In the genomic region with DNA sequence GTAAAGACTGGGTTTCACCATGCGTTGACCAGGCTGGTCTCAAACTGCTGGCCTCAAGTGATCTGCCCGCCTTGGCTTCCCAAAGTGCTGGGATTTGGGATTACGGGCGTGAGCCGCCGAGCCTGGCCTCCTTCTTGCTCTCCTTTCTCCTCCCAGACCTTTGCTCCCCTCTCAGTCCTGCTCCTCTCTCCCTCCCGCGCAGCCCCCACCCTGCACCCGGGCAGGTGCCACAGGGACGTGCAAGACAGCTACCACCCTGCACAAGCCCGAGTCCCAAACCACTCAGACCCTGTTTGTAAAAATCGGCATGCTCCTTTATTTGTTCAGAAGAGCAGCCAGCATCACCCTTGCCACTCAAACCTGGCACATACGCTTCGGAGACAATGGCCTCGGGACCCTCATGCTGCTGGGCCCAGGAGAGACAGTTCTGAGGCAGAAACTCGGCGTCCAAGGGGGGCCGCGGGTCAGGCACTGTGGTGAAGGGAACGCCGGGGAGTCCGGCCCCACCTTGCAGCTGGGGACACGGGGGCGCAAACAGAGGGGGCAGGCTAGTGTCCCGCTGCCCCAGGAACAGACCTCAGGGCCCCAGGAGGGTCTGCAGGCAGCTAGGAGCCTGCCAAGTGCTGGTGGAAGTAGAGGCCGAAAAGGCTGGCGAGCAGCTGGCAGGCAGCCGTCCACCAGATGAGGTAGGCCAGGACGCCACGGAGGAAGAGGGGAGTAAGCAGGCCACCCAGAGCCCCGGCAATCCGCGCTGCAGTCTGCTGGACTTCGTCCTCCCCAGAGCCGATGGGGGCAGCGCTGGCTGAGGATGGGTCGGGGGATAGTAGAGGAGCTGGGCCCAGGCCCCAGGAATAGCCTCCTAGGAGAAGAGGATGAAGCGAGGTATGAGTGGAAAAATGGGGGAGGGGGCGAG, we compare ENCODE assay signal across 27 cellular contexts. TPM values are rescaled to one million over a fixed set of nuclear protein-coding genes. Genes with fewer than 3 reads are reported as not detected.
DNase-seq lines count a peak whose midpoint lies in the region; ATAC-seq, FAIRE-seq and TF ChIP-seq lines count a peak whose summit lies in the region.
"Had no signal": no experiment of that assay in that cellular context is flagged by ENCODE, and none has a peak within 500 bp of the region (broad histone marks: within the 10 kb centered on the region; RNA-seq: fewer than 3 reads in every experiment).

No MANE protein-coding gene starts in this region.

- no peaks in the 10 kb centered on the region for H3K36me3 ChIP-seq in osteoblast (ENCODE audit: insufficient read depth, low read length)

- DNase-seq in left cardiac atrium (no peak), cardiac septum (ENCODE audit: low spot score) (no peak), fibroblast of villous mesenchyme (ENCODE audit: low read depth) (no peak), osteoblast (ENCODE audit: insufficient read length, low spot score, missing footprints) (peak; percentile 62), DMS53 (lab: John Stamatoyannopoulos, UW) (no peak), iPS-NIHi11 (ENCODE audit: low spot score) (no peak), NCI-H146 treated with DMSO at 0.1 percent for 48 hours (lab: John Stamatoyannopoulos, UW; ENCODE audit: unreplicated experiment) (no peak), D721Med (ENCODE audit: insufficient read length, low spot score) (no peak)
- DNase-seq: activated B cell treated with CpG ODN at 0.5 μM for 24 hours; Calu3; central memory CD4-positive, alpha-beta T cell; HFFc6; KG1; kidney glomerular epithelial cell; lower lobe of right lung; NCI-H2081 treated with DMSO at 0.1 percent for 48 hours; NCI-H526 treated with DMSO at 0.1 percent for 48 hours; NK-92 treated with Interleukin-12 subunit alpha and Interleukin-12 subunit beta, amount 100 ng/mL, for 24 hours; PC-3; stimulated activated CD4-positive, alpha-beta T cell treated with anti-CD3 and anti-CD28 coated beads, Interleukin-4, amount 100 ng/mL, for 4 hours had no signal

- no peak overlapping the region for H3K4me2 ChIP-seq in osteoblast (ENCODE audit: insufficient read depth, low read length)

- no peak for FAIRE-seq in D721Med (lab: Jason Lieb, UNC)
- FAIRE-seq: A204.1 had no signal

- intact Hi-C loops in left cardiac atrium (cut with DNase I) (no loop called here), cardiac septum (cut with DNase I) (no loop called here)

- H2AFZ ChIP-seq in osteoblast (ENCODE audit: low read length), result no peak overlapping the region
- H2AFZ ChIP-seq: parathyroid adenoma had no signal

- peaks cover 5% of the 10 kb centered on the region for H3K9me3 ChIP-seq in osteoblast (ENCODE audit: low read depth, low read length)
- H3K9me3 ChIP-seq: lower lobe of right lung had no signal

- H3K27me3 ChIP-seq in osteoblast (ENCODE audit: insufficient read depth, low read length), result no peaks in the 10 kb centered on the region
- H3K27me3 ChIP-seq: esophagus muscularis mucosa, foreskin keratinocyte, heart right ventricle, transverse colon had no signal

- H3K4me1 ChIP-seq in osteoblast (ENCODE audit: insufficient read depth, low read length), result no peaks in the 10 kb centered on the region
- H3K4me1 ChIP-seq: foreskin keratinocyte, heart right ventricle, lower lobe of right lung, parathyroid adenoma, transverse colon had no signal

- H4K20me1 ChIP-seq in osteoblast (ENCODE audit: insufficient read depth, low read length), result no peaks in the 10 kb centered on the region

- H3K27ac ChIP-seq in osteoblast (ENCODE audit: low read depth, low read length), result no peak overlapping the region
- H3K27ac ChIP-seq: foreskin keratinocyte, heart right ventricle, lower lobe of right lung, parathyroid adenoma had no signal

- ATAC-seq in left cardiac atrium, result peak; percentile 4 to 7
- ATAC-seq: activated T-cell treated with anti-CD3 and anti-CD28 coated beads, Interleukin-2, amount 50 U/mL, for 72 hours had no signal

- TF ChIP-seq CTCF in fibroblast of villous mesenchyme (IDR thresholded peaks at IDR 0.05; ENCODE audit: insufficient read depth, low read depth, low read length) (no peak), osteoblast (IDR thresholded peaks at IDR 0.05; ENCODE audit: extremely low read depth, low read depth, low read length) (no peak), D721Med (IDR thresholded peaks at IDR 0.05; ENCODE audit: insufficient read depth, missing control alignments) (no peak)

- H3K79me2 ChIP-seq in osteoblast (ENCODE audit: insufficient read depth, low read length), result no peaks in the 10 kb centered on the region
- H3K79me2 ChIP-seq: parathyroid adenoma had no signal

- H3K4me3 ChIP-seq in fibroblast of villous mesenchyme (ENCODE audit: low read depth, low read length), result peak overlapping the region; percentile 6
- no peak overlapping the region for H3K4me3 ChIP-seq in osteoblast (ENCODE audit: insufficient read depth, low read length)
- H3K4me3 ChIP-seq: heart right ventricle, lower lobe of right lung had no signal

RNA-seq across cellular contexts. Expression of a gene that starts 18.7 kb away (rescaled TPM):
- total RNA-seq in left cardiac atrium, result 10 to 100 TPM; 19.1 to 21.2 TPM
- total RNA-seq in cardiac septum, result 12.2 TPM
- 18.1 and 20.9 TPM in 2 replicates for total RNA-seq in fibroblast of villous mesenchyme
- total RNA-seq in osteoblast, result 13.8 and 15.9 TPM in 2 replicates

RNA-seq across cellular contexts. Expression of a gene that starts 50.5 kb away (rescaled TPM):
- total RNA-seq in left cardiac atrium (under 1 TPM; 0.21 to 0.55 TPM), cardiac septum (0.67 TPM), fibroblast of villous mesenchyme (0.32 TPM in 1 of 2 replicates, not detected in the other), osteoblast (0.29 and 0.36 TPM in 2 replicates)
- total RNA-seq: esophagus muscularis mucosa had no signal

RNA-seq across cellular contexts. Expression of a gene that starts 55.8 kb away (rescaled TPM):
- total RNA-seq in left cardiac atrium (10 to 100 TPM; 13.9 to 15.2 TPM), cardiac septum (14.9 TPM), fibroblast of villous mesenchyme (5.8 and 9.1 TPM in 2 replicates), osteoblast (5.4 and 5.6 TPM in 2 replicates)
